In the genomic region with DNA sequence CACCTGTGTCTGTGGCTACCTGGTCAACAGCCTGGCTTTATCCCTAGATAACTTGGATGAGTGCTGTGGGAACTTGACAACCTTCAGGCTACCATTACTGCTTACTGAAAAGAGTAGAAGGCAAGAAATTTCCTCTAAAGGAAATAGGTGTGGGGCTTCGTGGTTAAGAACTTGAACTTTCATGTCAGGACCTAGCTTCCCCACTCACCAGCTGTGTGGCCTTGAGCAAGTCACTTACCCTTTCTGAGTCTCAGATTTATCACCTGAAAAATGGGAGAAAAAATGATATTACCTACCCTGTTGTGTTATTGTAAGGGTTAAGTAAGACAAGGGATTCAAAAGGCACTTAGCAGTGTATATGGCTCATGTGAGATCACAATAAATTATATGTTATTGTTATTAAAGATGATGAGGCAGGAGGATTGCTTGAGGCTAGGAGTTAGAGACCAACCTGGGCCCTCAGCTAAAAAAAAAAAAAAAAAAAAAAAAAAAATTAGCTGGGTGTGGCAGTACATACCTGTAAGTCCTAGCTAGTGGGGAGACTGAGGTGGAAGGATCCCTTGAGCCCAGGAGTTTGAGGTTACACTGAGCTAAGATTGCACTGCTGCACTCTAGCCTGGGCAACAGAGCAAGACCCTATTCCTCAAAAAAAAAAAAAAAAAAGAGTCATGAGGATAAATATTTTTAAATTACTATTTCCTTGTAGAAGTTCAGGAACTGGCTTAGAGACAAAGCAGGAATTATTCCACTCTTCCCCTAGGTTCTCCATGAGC, we compare ENCODE assay signal across 20 cellular contexts.
A peak's percentile ranks its signal among the peaks of the same experiment; 100 is the strongest.
DNase-seq lines count a peak whose midpoint lies in the region; ATAC-seq and TF ChIP-seq lines count a peak whose summit lies in the region.
"Had no signal": no experiment of that assay in that cellular context is flagged by ENCODE, and none has a peak within 500 bp of the region (broad histone marks: within the 10 kb centered on the region; RNA-seq: fewer than 3 reads in every experiment).

No MANE protein-coding gene starts in this region.

- POLR2A ChIA-PET in A673 (lab: Charles Lee; ENCODE audit: low non-redundant PET), result no interaction called here

- H3K9me3 ChIP-seq in A673 (ENCODE audit: low read depth, low read length, poor library complexity, severe bottlenecking), result no peaks in the 10 kb centered on the region
- no peaks in the 10 kb centered on the region for H3K9me3 ChIP-seq in DND-41 (ENCODE audit: insufficient read depth, low read length, severe bottlenecking)
- H3K9me3 ChIP-seq: MG63, neutrophil, psoas muscle, tibial nerve had no signal

- H3K36me3 Mint-ChIP-seq in T-helper 1 cell treated with Interleukin-12 subunit alpha and Interleukin-12 subunit beta and Interleukin-4 antibody, amounts not matched to agents 30 μg/mL and 1 μg/mL, for 36 hours (ENCODE audit: low read depth), result no peaks in the 10 kb centered on the region
- H3K36me3 Mint-ChIP-seq: activated naive CD8-positive, alpha-beta T cell had no signal

- peak overlapping the region; percentile 16 for H3K4me3 Mint-ChIP-seq in T-helper 1 cell treated with Interleukin-12 subunit alpha and Interleukin-12 subunit beta and Interleukin-4 antibody, amounts not matched to agents 30 μg/mL and 1 μg/mL, for 36 hours
- H3K4me3 Mint-ChIP-seq: activated naive CD8-positive, alpha-beta T cell; H9 had no signal

- CTCF ChIA-PET in A673 (lab: Charles Lee), result interaction anchor here (0.6 kb wide), 1 partner anchor 100 kb away, joined by 9 read pairs; no protein-coding TSS in a partner anchor

- peak overlapping the region; percentile 29 for H3K27ac Mint-ChIP-seq in T-helper 1 cell treated with Interleukin-12 subunit alpha and Interleukin-12 subunit beta and Interleukin-4 antibody, amounts not matched to agents 30 μg/mL and 1 μg/mL, for 36 hours
- H3K27ac Mint-ChIP-seq: activated B cell treated with CpG ODN at 0.5 μM for 24 hours; activated naive CD8-positive, alpha-beta T cell had no signal

- H3K27me3 ChIP-seq in A673 (replicated peaks; ENCODE audit: insufficient read depth, low read depth, low read length, poor library complexity) (no peaks in the 10 kb centered on the region), DND-41 (ENCODE audit: insufficient read depth, low read length, poor library complexity) (no peaks in the 10 kb centered on the region), foreskin keratinocyte (no peaks in the 10 kb centered on the region)
- H3K27me3 ChIP-seq: MG63, tibial nerve had no signal

- no peak overlapping the region for H2AFZ ChIP-seq in DND-41 (ENCODE audit: low read depth, low read length)

- no peaks in the 10 kb centered on the region for H3K79me2 ChIP-seq in DND-41 (ENCODE audit: insufficient read depth, low read length)

- H3K4me2 ChIP-seq in DND-41 (ENCODE audit: insufficient read depth, low read length), result peak overlapping the region; percentile 25

- H3K9ac ChIP-seq in DND-41 (ENCODE audit: low read depth, low read length), result peak overlapping the region; percentile 32

- intact Hi-C loops in A673 (cut with micrococcal nuclease; ENCODE audit: unreplicated experiment), result no loop called here

- H3K4me3 ChIP-seq in A673 (ENCODE audit: low read depth, low read length, poor library complexity, severe bottlenecking), result no peak overlapping the region
- H3K4me3 ChIP-seq in DND-41 (ENCODE audit: low read depth in 1 of 2, low read length in 2 of 2), result no peak overlapping the region
- H3K4me3 ChIP-seq: MG63, psoas muscle, tibial nerve had no signal

- ATAC-seq in DND-41 (ENCODE audit: insufficient read depth, low read depth) (peak; percentile 27), foreskin keratinocyte (peak; percentile 18), GM19467 (IDR thresholded peaks at IDR 0.05; ENCODE audit: unreplicated experiment) (no peak)
- ATAC-seq: psoas muscle had no signal

- peaks cover 28% of the 10 kb centered on the region for H3K4me1 Mint-ChIP-seq in T-helper 1 cell treated with Interleukin-12 subunit alpha and Interleukin-12 subunit beta and Interleukin-4 antibody, amounts not matched to agents 30 μg/mL and 1 μg/mL, for 36 hours (ENCODE audit: low read depth)

- no peaks in the 10 kb centered on the region for H4K20me1 ChIP-seq in DND-41 (ENCODE audit: insufficient read depth, low read length)

- H3K36me3 ChIP-seq in A673 (ENCODE audit: insufficient read depth, low read length, poor library complexity, severe bottlenecking) (no peaks in the 10 kb centered on the region), DND-41 (ENCODE audit: insufficient read depth, low read length) (no peaks in the 10 kb centered on the region)
- H3K36me3 ChIP-seq: MG63, neutrophil, tibial nerve had no signal

- peaks cover 3% of the 10 kb centered on the region for H3K9me3 Mint-ChIP-seq in T-helper 1 cell treated with Interleukin-12 subunit alpha and Interleukin-12 subunit beta and Interleukin-4 antibody, amounts not matched to agents 30 μg/mL and 1 μg/mL, for 36 hours
- H3K9me3 Mint-ChIP-seq: activated B cell treated with CpG ODN at 0.5 μM for 24 hours, H9 had no signal

- H3K4me1 ChIP-seq in A673 (ENCODE audit: insufficient read depth, low read length, poor library complexity, severe bottlenecking) (peaks cover 55% of the 10 kb centered on the region), DND-41 (ENCODE audit: insufficient read depth, low read length) (peaks cover 75% of the 10 kb centered on the region), foreskin keratinocyte (peaks cover 13% of the 10 kb centered on the region)
- H3K4me1 ChIP-seq: psoas muscle had no signal

- no peak for TF ChIP-seq CTCF in A673 (conservative IDR thresholded peaks at IDR 0.05; ENCODE audit: low read depth, low read length)
- TF ChIP-seq CTCF in DND-41 (IDR thresholded peaks at IDR 0.05; ENCODE audit: borderline replicate concordance, extremely low read depth, low read length, poor library complexity, severe bottlenecking), result no peak
- no peak for TF ChIP-seq CTCF in foreskin keratinocyte (conservative IDR thresholded peaks at IDR 0.05)

- H3K27me3 Mint-ChIP-seq in T-helper 1 cell treated with Interleukin-12 subunit alpha and Interleukin-12 subunit beta and Interleukin-4 antibody, amounts not matched to agents 30 μg/mL and 1 μg/mL, for 36 hours (ENCODE audit: low read depth), result no peaks in the 10 kb centered on the region
- H3K27me3 Mint-ChIP-seq: activated naive CD8-positive, alpha-beta T cell had no signal

- no peak for DNase-seq in A673 (ENCODE audit: low spot score)
- DNase-seq in DND-41, result peak; percentile 63
- peak in 1 of 2 donors; percentile 29 for DNase-seq in foreskin keratinocyte
- no peak for DNase-seq in NCI-H1436 treated with DMSO at 0.1 percent for 48 hours (lab: John Stamatoyannopoulos, UW)
- no peak for DNase-seq in NCI-H187 (lab: John Stamatoyannopoulos, UW)
- DNase-seq in HUDEP-2 (lab: John Stamatoyannopoulos, UW; ENCODE audit: unreplicated experiment in 76 of 76), result no peak
- DNase-seq: activated B cell treated with CpG ODN at 0.5 μM for 24 hours; activated CD8-positive, alpha-beta memory T cell treated with anti-CD3 and anti-CD28 coated beads for 24 hours; activated T-cell treated with anti-CD3 and anti-CD28 coated beads, Interleukin-2, amount 50 U/mL, for 48 hours; COR-L47; H9; psoas muscle; SIG-M5; stimulated activated CD4-positive, alpha-beta T cell treated with anti-CD3 and anti-CD28 coated beads, Interleukin-1b, Interleukin-23, amount 100 ng/mL, for 48 hours had no signal

- no TSS peak for BruUV-seq in A673 (replicated peaks; lab: Mats Ljungman, UMichigan)

- peak overlapping the region; percentile 57 for H3K27ac ChIP-seq in A673 (ENCODE audit: low read depth, low read length, poor library complexity, severe bottlenecking)
- H3K27ac ChIP-seq in DND-41 (ENCODE audit: low read length), result peak overlapping the region; percentile 86
- no peak overlapping the region for H3K27ac ChIP-seq in foreskin keratinocyte
- H3K27ac ChIP-seq: neutrophil, psoas muscle, tibial nerve had no signal
